ENCODE assay signal across 9 cellular contexts in genomic region chr20:44609006-44609510, GRCh38. TPM values are rescaled to one million over a fixed set of nuclear protein-coding genes. Genes with fewer than 3 reads are reported as not detected.
A peak's percentile ranks its signal among the peaks of the same experiment; 100 is the strongest.
DNase-seq lines count a peak whose midpoint lies in the region; ATAC-seq and TF ChIP-seq lines count a peak whose summit lies in the region.
"Had no signal": no experiment of that assay in that cellular context is flagged by ENCODE, and none has a peak within 500 bp of the region (broad histone marks: within the 10 kb centered on the region; RNA-seq: fewer than 3 reads in every experiment).

No MANE protein-coding gene starts in this region.

- intact Hi-C loops in body of pancreas (cut with DNase I), result loop anchor here (10.0 kb wide), 1 partner anchor 494 kb away; no protein-coding TSS in a partner anchor

- peaks cover 3% of the 10 kb centered on the region for H3K27me3 Mint-ChIP-seq in GM23338 (ENCODE audit: insufficient read depth, low read depth, poor library complexity)

- H3K79me2 ChIP-seq in GM23338 (replicated peaks; ENCODE audit: insufficient read depth), result no peaks in the 10 kb centered on the region

- WGBS in body of pancreas, 2 donors, result 58 to 77% methylated on average over 6 to 9 of the region's 9 CpGs

- H3K27me3 ChIP-seq in GM23338 (ENCODE audit: insufficient read depth), result no peaks in the 10 kb centered on the region
- H3K27me3 ChIP-seq in body of pancreas, result no peaks in the 10 kb centered on the region

- CTCF ChIA-PET in HEK293T (lab: Yijun Ruan, JAX), result interaction anchor here (1.0 kb wide), 1 partner anchor 87 kb away, joined by 3 read pairs; the partner anchor contains the start of gene SERINC3

- no peaks in the 10 kb centered on the region for H3K36me3 ChIP-seq in GM23338 (ENCODE audit: insufficient read depth)
- H3K36me3 ChIP-seq in body of pancreas (replicated peaks in 1 of 2; ENCODE audit: insufficient read depth in 1 of 2, low read depth in 2 of 2), result no peaks in the 10 kb centered on the region

- H3F3A ChIP-seq in GM23338 (replicated peaks; ENCODE audit: low read depth), result no peaks in the 10 kb centered on the region

- H3K4me1 ChIP-seq in GM23338 (ENCODE audit: insufficient read depth), result peaks cover 5% of the 10 kb centered on the region
- peaks cover 10% of the 10 kb centered on the region for H3K4me1 ChIP-seq in body of pancreas

- H3K4me1 Mint-ChIP-seq in GM23338, result peaks cover 13% of the 10 kb centered on the region; the same call in 2 of the 3 replicates

- no peak overlapping the region for H3K27ac ChIP-seq in GM23338 (ENCODE audit: low read depth)
- peak overlapping the region; percentile 79 to 88 (median 82) for H3K27ac ChIP-seq in body of pancreas
- H3K27ac ChIP-seq in skin epidermis, result peak overlapping the region in 18 of 21 experiments; percentile 14 to 88 (median 62)

- 0 out of 2 replicates have a peak overlapping the region, but pooled peaks have one; percentile 30 for H3K4me2 ChIP-seq in GM23338

- TF ChIP-seq CTCF in GM23338 (conservative IDR thresholded peaks at IDR 0.05; ENCODE audit: low read depth in 2 of 2), result no peak
- TF ChIP-seq CTCF in body of pancreas (IDR thresholded peaks at IDR 0.05), result no peak

- no peak overlapping the region for H3K4me3 ChIP-seq in GM23338
- no peak overlapping the region for H3K4me3 ChIP-seq in body of pancreas
- H3K4me3 ChIP-seq in skin epidermis, result no peak overlapping the region

- no peaks in the 10 kb centered on the region for H3K9me2 ChIP-seq in GM23338 (ENCODE audit: insufficient read depth)

- no peaks in the 10 kb centered on the region for H3K9me3 Mint-ChIP-seq in GM23338

- H2AFZ ChIP-seq in GM23338, result peak overlapping the region; percentile 29; the same call in 1 of the 2 replicates

- no peak overlapping the region; the same call in 2 of the 3 replicates for H3K4me3 Mint-ChIP-seq in GM23338

- DNase-seq in GM23338 (ENCODE audit: low spot score) (no peak), body of pancreas (peak in 1 of 4 donors; percentile 12), left kidney (ENCODE audit: low read depth, low spot score) (peak; percentile 55), C1 segment of cervical spinal cord (lab: John Stamatoyannopoulos, UW) (no peak), hippocampal formation (lab: John Stamatoyannopoulos, UW) (no peak), activated gamma-delta T cell (lab: John Stamatoyannopoulos, UW) (no peak), HEK293T (ENCODE audit: extremely low spot score) (no peak)
- DNase-seq: activated CD8-positive, alpha-beta memory T cell treated with anti-CD3 and anti-CD28 coated beads, Interleukin-2, amount 50 U/mL, for 4 hours had no signal

- ATAC-seq in GM23338 (peak; percentile 17), body of pancreas (no peak)

- no peaks in the 10 kb centered on the region for H3K9me3 ChIP-seq in body of pancreas

- H3K36me3 Mint-ChIP-seq in GM23338 (ENCODE audit: low read depth), result peaks cover 6% of the 10 kb centered on the region; the same call in 2 of the 3 replicates

- peak overlapping the region; percentile 52; the same call in 1 of the 2 replicates for H3K27ac Mint-ChIP-seq in GM23338

- POLR2A ChIA-PET in HEK293T (lab: Yijun Ruan, JAX), result interaction anchor here (1.7 kb wide), 1 partner anchor 34 kb away, joined by 4 read pairs; no protein-coding TSS in a partner anchor

- TF ChIP-seq POLR2A in body of pancreas (IDR thresholded peaks at IDR 0.05), result no peak

- H4K20me1 ChIP-seq in GM23338 (replicated peaks; ENCODE audit: insufficient read depth), result no peaks in the 10 kb centered on the region; the same call in 1 of the 2 replicates

TF ChIP-seq in GM23338, 12 proteins besides CTCF, POLR2A, EP300 and RAD21 (continues in another document):
- TF ChIP-seq REST (IDR thresholded peaks at IDR 0.05; ENCODE audit: unreplicated experiment), result no peak

TF ChIP-seq in HEK293T, 16 proteins besides CTCF, POLR2A, EP300 and RAD21:
- TF ChIP-seq FOXA1 (IDR thresholded peaks at IDR 0.05) (no peak), NFRKB (IDR thresholded peaks at IDR 0.05) (no peak), TARDBP (IDR thresholded peaks at IDR 0.05) (no peak), SUZ12 (IDR thresholded peaks at IDR 0.05) (no peak), FOXM1 (IDR thresholded peaks at IDR 0.05; ENCODE audit: borderline replicate concordance) (no peak), BHLHE40 (IDR thresholded peaks at IDR 0.05; ENCODE audit: borderline replicate concordance) (no peak), LEF1 (IDR thresholded peaks at IDR 0.05; ENCODE audit: borderline replicate concordance) (no peak), ZNF384 (IDR thresholded peaks at IDR 0.05) (no peak), L3MBTL2 (conservative IDR thresholded peaks at IDR 0.05) (no peak), ARNT (IDR thresholded peaks at IDR 0.05) (no peak), SP1 (IDR thresholded peaks at IDR 0.05) (no peak), CTBP1 (IDR thresholded peaks at IDR 0.05; ENCODE audit: borderline replicate concordance) (no peak), HDGF (IDR thresholded peaks at IDR 0.05; ENCODE audit: borderline replicate concordance) (no peak), ELF4 (IDR thresholded peaks at IDR 0.05) (no peak), FOXK2 (IDR thresholded peaks at IDR 0.05) (no peak)

RNA-seq across cellular contexts. Expression of gene PKIG, which starts 26.7 kb away (rescaled TPM):
- total RNA-seq in GM23338 (2014; rRNA removed; shearing (Covaris generic)), result 23.9 and 33.2 TPM in 2 replicates
- 29.7 and 34.9 TPM in 2 replicates for polyA plus RNA-seq in GM23338 (2016; fragmentation: Nextera tagmentation; extraction: Ambion mirVana)
- total RNA-seq in body of pancreas, result 10 to 100 TPM; 43.6 to 64.9 TPM

RNA-seq across cellular contexts. Expression of gene ADA, which starts 42.4 kb away (rescaled TPM):
- 12.7 and 16.2 TPM in 2 replicates for total RNA-seq in GM23338 (2014; rRNA removed; shearing (Covaris generic))
- 14.6 and 15.8 TPM in 2 replicates for polyA plus RNA-seq in GM23338 (2016; fragmentation: Nextera tagmentation; extraction: Ambion mirVana)
- 1 to 10 TPM; 3.3 to 7.8 TPM for total RNA-seq in body of pancreas
